24 cellular contexts compared by ENCODE assay signal in the genomic region with DNA sequence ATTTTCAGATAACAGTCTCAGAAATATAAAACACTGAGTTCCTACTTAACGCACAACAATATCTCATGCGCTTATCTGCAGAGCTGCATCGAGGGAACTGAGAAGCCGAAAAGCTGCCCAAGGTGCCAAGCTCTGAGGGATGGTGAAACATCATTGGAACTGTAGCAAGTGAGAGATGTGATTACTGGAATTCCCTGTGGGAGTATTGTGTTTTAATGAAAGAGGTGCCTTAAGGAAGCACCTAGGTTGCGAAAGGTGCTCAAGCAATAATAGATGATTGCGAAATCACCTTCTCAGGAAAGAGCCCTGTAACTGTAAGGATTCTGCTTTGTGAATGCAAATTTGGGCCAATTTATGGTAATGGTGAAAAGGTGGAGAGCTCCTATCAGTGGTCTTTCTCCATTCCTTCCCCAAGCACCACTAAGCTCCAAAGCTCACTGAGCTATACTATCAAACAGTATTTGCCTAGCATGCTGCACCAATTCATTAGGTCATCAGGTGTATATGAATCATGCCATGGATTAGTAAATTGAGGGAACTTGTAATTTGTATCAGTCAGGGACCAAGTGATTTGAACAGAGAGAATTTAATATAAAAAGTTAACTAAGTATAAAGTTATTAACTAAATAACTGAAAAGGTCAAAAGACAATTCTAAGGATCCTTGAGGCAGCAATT. TPM values are rescaled to one million over a fixed set of nuclear protein-coding genes. Genes with fewer than 3 reads are reported as not detected.
DNase-seq lines count a peak whose midpoint lies in the region; ATAC-seq, FAIRE-seq and TF ChIP-seq lines count a peak whose summit lies in the region.
"Had no signal": no experiment of that assay in that cellular context is flagged by ENCODE, and none has a peak within 500 bp of the region (broad histone marks: within the 10 kb centered on the region; RNA-seq: fewer than 3 reads in every experiment).

No MANE protein-coding gene starts in this region.

- no peak overlapping the region for H3K4me3 ChIP-seq in BLaER1 treated with 17β-estradiol and CSF1 and Interleukin-3, amounts not matched to agents 10 nM and 100 nM
- H3K4me3 ChIP-seq in K562 (no peak overlapping the region), left lung (no peak overlapping the region)
- H3K4me3 ChIP-seq: BLaER1, SJSA1 had no signal

- in situ Hi-C loops in K562 (cut with MboI) = no loop called here

- no peaks in the 10 kb centered on the region for H3K4me1 Mint-ChIP-seq in activated CD4-positive, alpha-beta T cell treated with anti-CD3 and anti-CD28 coated beads, Interleukin-2, amount 10 ng/mL, durations not matched to agents 7 days and 5 days

- WGBS in K562 (ENCODE audit: insufficient coverage, low coverage, missing lambda C conversion rate) = 13% methylated on average over 6 of the region's 6 CpGs

- POLR2A ChIA-PET in K562 (lab: Yijun Ruan, JAX) = no interaction called here
- POLR2A ChIA-PET in activated CD4-positive, alpha-beta T cell treated with anti-CD3 and anti-CD28 coated beads, Interleukin-2, amount 10 ng/mL, durations not matched to agents 7 days and 5 days (lab: Charles Lee) = no interaction called here

- H3K36me3 ChIP-seq in BLaER1 treated with 17β-estradiol and CSF1 and Interleukin-3, amounts not matched to agents 10 nM and 100 nM = no peaks in the 10 kb centered on the region
- H3K36me3 ChIP-seq in K562 (ENCODE audit: control insufficient read depth, insufficient read depth, low read length) = no peaks in the 10 kb centered on the region
- no peaks in the 10 kb centered on the region for H3K36me3 ChIP-seq in left lung
- H3K36me3 ChIP-seq: BLaER1, SJSA1 had no signal

- H3K36me3 Mint-ChIP-seq in activated CD4-positive, alpha-beta T cell treated with anti-CD3 and anti-CD28 coated beads, Interleukin-2, amount 10 ng/mL, durations not matched to agents 7 days and 5 days (ENCODE audit: low read depth) = no peaks in the 10 kb centered on the region
- H3K36me3 Mint-ChIP-seq: CD4-positive, alpha-beta memory T cell had no signal

- TF ChIP-seq EP300 in Ishikawa (IDR thresholded peaks at IDR 0.05; ENCODE audit: borderline replicate concordance) (no peak), K562 (IDR thresholded peaks at IDR 0.05; ENCODE audit: low read length) (no peak)

- no TSS peak for BruUV-seq in K562 (replicated peaks; lab: Mats Ljungman, UMichigan)

- ATAC-seq in K562 = no peak
- ATAC-seq in left lung = peak; percentile 61
- ATAC-seq in HG02840 (IDR thresholded peaks at IDR 0.05; ENCODE audit: low FRiP score, unreplicated experiment) = no peak
- no peak for ATAC-seq in HG03108 (IDR thresholded peaks at IDR 0.05; ENCODE audit: unreplicated experiment)
- ATAC-seq in HG03175 (IDR thresholded peaks at IDR 0.05; ENCODE audit: unreplicated experiment) = no peak

- no peak for TF ChIP-seq RAD21 in Ishikawa (IDR thresholded peaks at IDR 0.05; ENCODE audit: low read depth)
- TF ChIP-seq RAD21 in K562 (CRISPR knock-in tag; conservative IDR thresholded peaks at IDR 0.05 in 1 of 2, IDR thresholded peaks at IDR 0.05 in 1 of 2) = no peak

- H3K27ac Mint-ChIP-seq in activated CD4-positive, alpha-beta T cell treated with anti-CD3 and anti-CD28 coated beads, Interleukin-2, amount 10 ng/mL, durations not matched to agents 7 days and 5 days = no peak overlapping the region

- H3K4me1 ChIP-seq in BLaER1 treated with 17β-estradiol and CSF1 and Interleukin-3, amounts not matched to agents 10 nM and 100 nM = peaks cover 10 to 20% (median 15%) of the 10 kb centered on the region in 10 experiments; a peak in 18 of 20 replicates
- H3K4me1 ChIP-seq in K562 (replicated peaks in 1 of 2; ENCODE audit: control insufficient read depth in 2 of 2, insufficient read depth in 2 of 2, low read length in 2 of 2) (no peaks in the 10 kb centered on the region), left lung (no peaks in the 10 kb centered on the region)
- H3K4me1 ChIP-seq: SJSA1 had no signal

- no peaks in the 10 kb centered on the region for H3K9me3 Mint-ChIP-seq in activated CD4-positive, alpha-beta T cell treated with anti-CD3 and anti-CD28 coated beads, Interleukin-2, amount 10 ng/mL, durations not matched to agents 7 days and 5 days
- H3K9me3 Mint-ChIP-seq: CD4-positive, alpha-beta memory T cell had no signal

- TF ChIP-seq POLR2A in K562 (conservative IDR thresholded peaks at IDR 0.05) = no peak

- H2AFZ ChIP-seq in K562 (ENCODE audit: low read depth, low read length) = no peak overlapping the region

- CTCF ChIA-PET in K562 (lab: Yijun Ruan, JAX; ENCODE audit: low intra/inter-chr PET ratio) = no interaction called here
- CTCF ChIA-PET in activated CD4-positive, alpha-beta T cell treated with anti-CD3 and anti-CD28 coated beads, Interleukin-2, amount 10 ng/mL, durations not matched to agents 7 days and 5 days (lab: Charles Lee) = interaction anchor here (1.6 kb wide), 1 partner anchor 10 kb away, joined by 4 read pairs; no protein-coding TSS in a partner anchor

- H3K4me3 Mint-ChIP-seq in activated CD4-positive, alpha-beta T cell treated with anti-CD3 and anti-CD28 coated beads, Interleukin-2, amount 10 ng/mL, durations not matched to agents 7 days and 5 days = no peak overlapping the region
- H3K4me3 Mint-ChIP-seq: CD4-positive, alpha-beta memory T cell had no signal

- no peaks in the 10 kb centered on the region for H3K9me1 ChIP-seq in K562 (ENCODE audit: control insufficient read depth, insufficient read depth, low read length)

- no peak overlapping the region for H3K9ac ChIP-seq in BLaER1 treated with 17β-estradiol and CSF1 and Interleukin-3, amounts not matched to agents 10 nM and 100 nM
- no peak overlapping the region for H3K9ac ChIP-seq in K562 (ENCODE audit: insufficient read depth in 1 of 2, low read depth in 2 of 2, low read length in 2 of 2)
- H3K9ac ChIP-seq: BLaER1 had no signal

- no peaks in the 10 kb centered on the region for H3K79me2 ChIP-seq in K562 (ENCODE audit: control insufficient read depth, insufficient read depth, low read length)

- H3K4me2 ChIP-seq in BLaER1 treated with 17β-estradiol and CSF1 and Interleukin-3, amounts not matched to agents 10 nM and 100 nM = peak overlapping the region in 8 of 11 experiments; percentile 16 to 70 (median 48); a peak in 8 of 22 replicates
- no peak overlapping the region for H3K4me2 ChIP-seq in K562 (ENCODE audit: insufficient read depth, low read length)

- no peak for DNase-seq in K562 (ENCODE audit: extremely low read depth in 1 of 4, low spot score in 3 of 4)
- DNase-seq in left lung = no peak
- DNase-seq in activated CD4-positive, alpha-beta T cell treated with anti-CD3 and anti-CD28 coated beads, Interleukin-2, amount 10 ng/mL, durations not matched to agents 7 days and 5 days = no peak
- DNase-seq: CD4-positive, alpha-beta memory T cell; MM.1S; NCI-H1048; NCI-H1436 treated with DMSO at 0.1 percent for 48 hours; NCI-H1930; NCI-H446 treated with DMSO at 0.1 percent for 48 hours; NCI-H526 treated with DMSO at 0.1 percent for 48 hours; OCI-M1; T-helper 1 cell had no signal

- H3K27me3 Mint-ChIP-seq in activated CD4-positive, alpha-beta T cell treated with anti-CD3 and anti-CD28 coated beads, Interleukin-2, amount 10 ng/mL, durations not matched to agents 7 days and 5 days = no peaks in the 10 kb centered on the region

- peak overlapping the region in 2 of 11 experiments; percentile 20 to 31; a peak in 1 of 22 replicates for H3K27ac ChIP-seq in BLaER1 treated with 17β-estradiol and CSF1 and Interleukin-3, amounts not matched to agents 10 nM and 100 nM
- no peak overlapping the region for H3K27ac ChIP-seq in K562 (ENCODE audit: extremely low read depth, low read depth, low read length)
- no peak overlapping the region for H3K27ac ChIP-seq in left lung
- H3K27ac ChIP-seq: HL-60, SJSA1 had no signal

- FAIRE-seq in K562 (lab: Jason Lieb, UNC) = no peak
- FAIRE-seq: G401.6, GM12892, GM19239, RCC 7860 had no signal

- peaks cover 0 to 8% (median 5%) of the 10 kb centered on the region in 11 experiments; a peak in 9 of 22 replicates for H3K9me3 ChIP-seq in BLaER1 treated with 17β-estradiol and CSF1 and Interleukin-3, amounts not matched to agents 10 nM and 100 nM (replicated peaks in 1 of 11)
- H3K9me3 ChIP-seq in K562 (replicated peaks; ENCODE audit: control insufficient read depth, insufficient read depth, low read depth, low read length) (no peaks in the 10 kb centered on the region), left lung (no peaks in the 10 kb centered on the region)
- H3K9me3 ChIP-seq: BLaER1, SJSA1 had no signal

- intact Hi-C loops in K562 (cut with micrococcal nuclease) (no loop called here), left lung (cut with DNase I) (no loop called here)

- H4K20me1 ChIP-seq in BLaER1 treated with 17β-estradiol and CSF1 and Interleukin-3, amounts not matched to agents 10 nM and 100 nM = no peaks in the 10 kb centered on the region
- no peaks in the 10 kb centered on the region for H4K20me1 ChIP-seq in K562 (replicated peaks; ENCODE audit: control insufficient read depth, insufficient read depth, low read length)
- H4K20me1 ChIP-seq: BLaER1 had no signal

- TF ChIP-seq CTCF in K562 (IDR thresholded peaks at IDR 0.05 in 2 of 3, conservative IDR thresholded peaks at IDR 0.05 in 1 of 3; ENCODE audit: insufficient read depth in 2 of 3, low read depth in 1 of 3, low read length in 3 of 3) = no peak
- TF ChIP-seq CTCF in left lung (IDR thresholded peaks at IDR 0.05) = no peak

- H3K27me3 ChIP-seq in BLaER1 treated with 17β-estradiol and CSF1 and Interleukin-3, amounts not matched to agents 10 nM and 100 nM = no peaks in the 10 kb centered on the region
- H3K27me3 ChIP-seq in K562 (ENCODE audit: control insufficient read depth in 2 of 2, insufficient read depth in 2 of 2, low read length in 2 of 2) (no peaks in the 10 kb centered on the region), left lung (no peaks in the 10 kb centered on the region)
- H3K27me3 ChIP-seq: BLaER1, SJSA1 had no signal

RNA-seq across cellular contexts. Expression of a gene that starts 59.0 kb away (rescaled TPM):
- total RNA-seq in K562 (2011; cell fraction: chromatin; rRNA removed; ENCODE audit: low replicate concordance) = 0.05 and 1.1 TPM in 2 replicates
- total RNA-seq in K562 (2011; cell fraction: nucleolus; rRNA removed) = 0.33 and 0.53 TPM in 2 replicates
- total RNA-seq in K562 (2011; cell fraction: nucleoplasm; rRNA removed) = 0.07 and 0.69 TPM in 2 replicates
- total RNA-seq in K562 (2014; rRNA removed) (under 0.01 and 0.05 TPM in 2 replicates), K562 (2014; rRNA removed; fragmentation: Illumina TruSeq; extraction: Trizol) (0.03 and 0.07 TPM in 2 replicates), K562 (2015; rRNA removed; fragmentation: Illumina TruSeq; extraction: Trizol) (0.07 and 0.08 TPM in 2 replicates), K562 (2021) (0.11 and 0.38 TPM in 2 replicates), left lung (10 to 100 TPM; 37.2 to 60.9 TPM)
- polyA plus RNA-seq in K562 (2011; rRNA removed) (0.01 and 0.29 TPM in 2 replicates), K562 (2014; fragmentation: Illumina TruSeq; extraction: Trizol) (0.03 and 0.07 TPM in 2 replicates), K562 (2014; fragmentation: Nextera tagmentation; extraction: Ambion mirVana) (under 1 TPM in 1 of 2 experiments, not detected in 1; 0.07 TPM), K562 (2014; rRNA removed) (0.05 TPM in 1 of 2 replicates, not detected in the other)
- polyA plus RNA-seq in K562 (2011; cell fraction: cytosol; rRNA removed) = 0.03 TPM in 1 of 2 replicates, not detected in the other
- polyA plus RNA-seq in K562 (2011; cell fraction: nucleus; rRNA removed) = 0.03 and 0.28 TPM in 2 replicates
- polyA plus RNA-seq in K562 (2012) = 0.10 and 0.19 TPM in 2 replicates
- polyA minus RNA-seq in K562 (2011; rRNA and poly(A)+ RNA removed) = 0.06 and 0.35 TPM in 2 replicates
- polyA minus RNA-seq in K562 (2011; cell fraction: cytosol; rRNA and poly(A)+ RNA removed) = 0.19 TPM in 1 of 2 replicates, not detected in the other
- polyA minus RNA-seq in K562 (2011; cell fraction: nucleus; rRNA and poly(A)+ RNA removed) = 0.11 and 0.40 TPM in 2 replicates
- total RNA-seq in activated CD4-positive, alpha-beta T cell treated with anti-CD3 and anti-CD28 coated beads, Interleukin-2, amount 10 ng/mL, durations not matched to agents 7 days and 5 days = 10 to 100 TPM; 20.9 to 21.1 TPM

Comparison
In these comparisons a context has a peak if more than half of its experiments do, and no peak if none do; other contexts are left out.
1. RNA of a gene that starts 59.0 kb away (total RNA-seq): 37.2 to 60.9 TPM in left lung and 20.9 to 21.1 TPM in activated CD4-positive, alpha-beta T cell treated with anti-CD3 and anti-CD28 coated beads, Interleukin-2, amount 10 ng/mL, durations not matched to agents 7 days and 5 days; under 0.01 to 1.1 TPM in K562; every median in the first group is over 10 times any median in the second.